9 cellular contexts compared by ENCODE assay signal in the genomic region with DNA sequence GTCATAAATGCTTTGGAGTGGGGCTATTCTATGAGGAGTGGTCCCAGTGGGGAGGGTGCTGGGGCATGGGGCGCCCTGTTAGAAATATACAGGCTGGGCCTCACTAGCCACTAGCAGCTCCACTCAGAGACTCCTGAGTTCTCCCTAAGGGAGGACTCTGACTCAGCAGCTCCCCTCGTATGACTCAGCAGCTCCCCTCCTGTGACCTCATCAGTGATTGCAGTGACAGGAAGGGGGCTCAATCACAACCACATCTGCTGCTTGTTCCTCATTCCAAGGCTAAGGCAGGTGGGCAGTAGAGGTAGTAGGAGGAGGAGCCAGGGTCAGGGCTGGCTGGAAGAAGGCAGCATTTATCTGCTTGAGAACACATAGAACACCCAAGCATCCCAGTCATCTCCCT. TPM values are rescaled to one million over a fixed set of nuclear protein-coding genes. Genes with fewer than 3 reads are reported as not detected.
DNase-seq lines count a peak whose midpoint lies in the region; ATAC-seq and TF ChIP-seq lines count a peak whose summit lies in the region.
"Had no signal": no experiment of that assay in that cellular context is flagged by ENCODE, and none has a peak within 500 bp of the region (broad histone marks: within the 10 kb centered on the region; RNA-seq: fewer than 3 reads in every experiment).

No MANE protein-coding gene starts in this region.

- no peak overlapping the region for H3K4me3 ChIP-seq in endodermal cell (ENCODE audit: low read length)
- H3K4me3 ChIP-seq: lung had no signal

- H3K9me3 Mint-ChIP-seq in endodermal cell = peaks cover 5% of the 10 kb centered on the region
- H3K9me3 Mint-ChIP-seq in stimulated activated naive B cell treated with anti-CD40 and anti-IgM and Interleukin-4, amounts not matched to agents 10 μg/mL and 1 μg/mL and 100 μg/mL, for 72 hours = no peaks in the 10 kb centered on the region

- H3K36me3 Mint-ChIP-seq in endodermal cell (ENCODE audit: low read depth) = peaks cover 12% of the 10 kb centered on the region
- H3K36me3 Mint-ChIP-seq in stimulated activated naive B cell treated with anti-CD40 and anti-IgM and Interleukin-4, amounts not matched to agents 10 μg/mL and 1 μg/mL and 100 μg/mL, for 72 hours = peaks cover 69 to 79% of the 10 kb centered on the region in 2 donors

- H3K9ac ChIP-seq in endodermal cell (ENCODE audit: extremely low read depth, low read length, poor library complexity, severe bottlenecking) = no peak overlapping the region

- peaks cover 10% of the 10 kb centered on the region for H3K9me3 ChIP-seq in endodermal cell (ENCODE audit: control insufficient read depth, low read length)

- H3K4me3 Mint-ChIP-seq in endodermal cell = no peak overlapping the region
- peak overlapping the region in 1 of 2 donors; percentile 8 for H3K4me3 Mint-ChIP-seq in stimulated activated naive B cell treated with anti-CD40 and anti-IgM and Interleukin-4, amounts not matched to agents 10 μg/mL and 1 μg/mL and 100 μg/mL, for 72 hours

- H3K4me1 Mint-ChIP-seq in endodermal cell = no peaks in the 10 kb centered on the region
- peaks cover 26 to 59% of the 10 kb centered on the region in 2 donors for H3K4me1 Mint-ChIP-seq in stimulated activated naive B cell treated with anti-CD40 and anti-IgM and Interleukin-4, amounts not matched to agents 10 μg/mL and 1 μg/mL and 100 μg/mL, for 72 hours

- TF ChIP-seq CTCF in GM13977 (IDR thresholded peaks at IDR 0.05; ENCODE audit: extremely low read depth, insufficient read depth, missing control alignments) = no peak
- TF ChIP-seq CTCF in endodermal cell (conservative IDR thresholded peaks at IDR 0.05) = no peak

- H3K4me1 ChIP-seq in endodermal cell (ENCODE audit: control insufficient read depth, insufficient read depth, low read length) = no peaks in the 10 kb centered on the region

- H3K36me3 ChIP-seq in endodermal cell (ENCODE audit: control insufficient read depth, insufficient read depth, low read length) = no peaks in the 10 kb centered on the region

- DNase-seq in GM13977 (ENCODE audit: low spot score) = peak; percentile 57
- DNase-seq in endodermal cell = peak; percentile 78
- peak; percentile 39 for DNase-seq in stimulated activated naive B cell treated with anti-CD40 and anti-IgM and Interleukin-4, amounts not matched to agents 10 μg/mL and 1 μg/mL and 100 μg/mL, for 72 hours
- no peak for DNase-seq in NCI-H446 treated with DMSO at 0.1 percent for 48 hours (lab: John Stamatoyannopoulos, UW)
- no peak for DNase-seq in SKM-1 (lab: John Stamatoyannopoulos, UW; ENCODE audit: unreplicated experiment)

- ATAC-seq in HG02981 (IDR thresholded peaks at IDR 0.05; ENCODE audit: unreplicated experiment) (peak; percentile 64), SK-N-SH treated with all-trans-retinoic acid at 6 μM for 48 hours (peak; percentile 57), esophagus mucosa (no peak)
- peak; percentile 84 to 87 for ATAC-seq in stimulated activated naive B cell treated with anti-CD40 and anti-IgM and Interleukin-4, amounts not matched to agents 10 μg/mL and 1 μg/mL and 100 μg/mL, for 72 hours (replicated peaks)

- H3K27me3 Mint-ChIP-seq in endodermal cell (ENCODE audit: insufficient read depth) = no peaks in the 10 kb centered on the region
- no peaks in the 10 kb centered on the region for H3K27me3 Mint-ChIP-seq in stimulated activated naive B cell treated with anti-CD40 and anti-IgM and Interleukin-4, amounts not matched to agents 10 μg/mL and 1 μg/mL and 100 μg/mL, for 72 hours

- H3K27ac Mint-ChIP-seq in endodermal cell = no peak overlapping the region
- H3K27ac Mint-ChIP-seq in stimulated activated naive B cell treated with anti-CD40 and anti-IgM and Interleukin-4, amounts not matched to agents 10 μg/mL and 1 μg/mL and 100 μg/mL, for 72 hours = peak overlapping the region; percentile 81

- WGBS in endodermal cell (ENCODE audit: insufficient coverage in 1 of 2, insufficient read length in 1 of 2), 2 experiments = 89% methylated on average over 2 of the region's 2 CpGs; no CpG with 5 or more reads in 1 of the 2 experiments

- H3K27ac ChIP-seq in endodermal cell (ENCODE audit: low read depth, low read length) = no peak overlapping the region

- no peaks in the 10 kb centered on the region for H3K27me3 ChIP-seq in endodermal cell (ENCODE audit: control insufficient read depth, insufficient read depth, low read length, poor library complexity, severe bottlenecking)

- in situ Hi-C loops in GM13977 (cut with MboI; ENCODE audit: low pct_unique_long_range_greater_than_20kb, low sequenced_read_pairs, unreplicated experiment) = no loop called here

TF ChIP-seq in SK-N-SH treated with all-trans-retinoic acid at 6 μM for 48 hours, 23 proteins besides CTCF, POLR2A, EP300 and RAD21:
- TF ChIP-seq, protein P1, sequence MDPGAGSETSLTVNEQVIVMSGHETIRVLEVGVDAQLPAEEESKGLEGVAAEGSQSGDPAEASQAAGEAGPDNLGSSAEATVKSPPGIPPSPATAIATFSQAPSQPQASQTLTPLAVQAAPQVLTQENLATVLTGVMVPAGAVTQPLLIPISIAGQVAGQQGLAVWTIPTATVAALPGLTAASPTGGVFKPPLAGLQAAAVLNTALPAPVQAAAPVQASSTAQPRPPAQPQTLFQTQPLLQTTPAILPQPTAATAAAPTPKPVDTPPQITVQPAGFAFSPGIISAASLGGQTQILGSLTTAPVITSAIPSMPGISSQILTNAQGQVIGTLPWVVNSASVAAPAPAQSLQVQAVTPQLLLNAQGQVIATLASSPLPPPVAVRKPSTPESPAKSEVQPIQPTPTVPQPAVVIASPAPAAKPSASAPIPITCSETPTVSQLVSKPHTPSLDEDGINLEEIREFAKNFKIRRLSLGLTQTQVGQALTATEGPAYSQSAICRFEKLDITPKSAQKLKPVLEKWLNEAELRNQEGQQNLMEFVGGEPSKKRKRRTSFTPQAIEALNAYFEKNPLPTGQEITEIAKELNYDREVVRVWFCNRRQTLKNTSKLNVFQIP (CRISPR knock-in tag; IDR thresholded peaks at IDR 0.05; ENCODE audit: borderline replicate concordance, low read depth) = no peak
- TF ChIP-seq BACH2 (CRISPR knock-in tag; IDR thresholded peaks at IDR 0.05; ENCODE audit: borderline replicate concordance) (no peak), RARB (CRISPR knock-in tag; IDR thresholded peaks at IDR 0.05) (no peak), OSR1 (CRISPR knock-in tag; IDR thresholded peaks at IDR 0.05) (no peak), ZNF565 (CRISPR knock-in tag; conservative IDR thresholded peaks at IDR 0.05; ENCODE audit: low read depth) (no peak)
- TF ChIP-seq, protein P2, sequence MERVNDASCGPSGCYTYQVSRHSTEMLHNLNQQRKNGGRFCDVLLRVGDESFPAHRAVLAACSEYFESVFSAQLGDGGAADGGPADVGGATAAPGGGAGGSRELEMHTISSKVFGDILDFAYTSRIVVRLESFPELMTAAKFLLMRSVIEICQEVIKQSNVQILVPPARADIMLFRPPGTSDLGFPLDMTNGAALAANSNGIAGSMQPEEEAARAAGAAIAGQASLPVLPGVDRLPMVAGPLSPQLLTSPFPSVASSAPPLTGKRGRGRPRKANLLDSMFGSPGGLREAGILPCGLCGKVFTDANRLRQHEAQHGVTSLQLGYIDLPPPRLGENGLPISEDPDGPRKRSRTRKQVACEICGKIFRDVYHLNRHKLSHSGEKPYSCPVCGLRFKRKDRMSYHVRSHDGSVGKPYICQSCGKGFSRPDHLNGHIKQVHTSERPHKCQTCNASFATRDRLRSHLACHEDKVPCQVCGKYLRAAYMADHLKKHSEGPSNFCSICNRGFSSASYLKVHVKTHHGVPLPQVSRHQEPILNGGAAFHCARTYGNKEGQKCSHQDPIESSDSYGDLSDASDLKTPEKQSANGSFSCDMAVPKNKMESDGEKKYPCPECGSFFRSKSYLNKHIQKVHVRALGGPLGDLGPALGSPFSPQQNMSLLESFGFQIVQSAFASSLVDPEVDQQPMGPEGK (CRISPR knock-in tag; IDR thresholded peaks at IDR 0.05; ENCODE audit: borderline replicate concordance) = no peak
- TF ChIP-seq, protein P3, sequence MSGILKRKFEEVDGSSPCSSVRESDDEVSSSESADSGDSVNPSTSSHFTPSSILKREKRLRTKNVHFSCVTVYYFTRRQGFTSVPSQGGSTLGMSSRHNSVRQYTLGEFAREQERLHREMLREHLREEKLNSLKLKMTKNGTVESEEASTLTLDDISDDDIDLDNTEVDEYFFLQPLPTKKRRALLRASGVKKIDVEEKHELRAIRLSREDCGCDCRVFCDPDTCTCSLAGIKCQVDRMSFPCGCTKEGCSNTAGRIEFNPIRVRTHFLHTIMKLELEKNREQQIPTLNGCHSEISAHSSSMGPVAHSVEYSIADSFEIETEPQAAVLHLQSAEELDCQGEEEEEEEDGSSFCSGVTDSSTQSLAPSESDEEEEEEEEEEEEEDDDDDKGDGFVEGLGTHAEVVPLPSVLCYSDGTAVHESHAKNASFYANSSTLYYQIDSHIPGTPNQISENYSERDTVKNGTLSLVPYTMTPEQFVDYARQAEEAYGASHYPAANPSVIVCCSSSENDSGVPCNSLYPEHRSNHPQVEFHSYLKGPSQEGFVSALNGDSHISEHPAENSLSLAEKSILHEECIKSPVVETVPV (CRISPR knock-in tag; IDR thresholded peaks at IDR 0.05) = no peak

RNA-seq across cellular contexts. Expression of a gene that starts 28.0 kb away (rescaled TPM):
- total RNA-seq in endodermal cell = 1 to 10 TPM; 3.3 to 6.2 TPM
- 19.7 TPM for polyA plus RNA-seq in endodermal cell (2013, experiment 1 of 2)
- 20.6 TPM for polyA plus RNA-seq in endodermal cell (2013, experiment 2 of 2)
- 1.6 TPM for total RNA-seq in esophagus mucosa

Comparison
In these comparisons a context has a peak if more than half of its experiments do, and no peak if none do; other contexts are left out.
1. DNase-seq: peak in GM13977 (single experiment), endodermal cell (single experiment) and stimulated activated naive B cell treated with anti-CD40 and anti-IgM and Interleukin-4, amounts not matched to agents 10 μg/mL and 1 μg/mL and 100 μg/mL, for 72 hours (single experiment); none in NCI-H446 treated with DMSO at 0.1 percent for 48 hours (single experiment) and SKM-1 (single experiment).